Comparison of ENCODE assay signal across 2 cellular contexts in the genomic region with DNA sequence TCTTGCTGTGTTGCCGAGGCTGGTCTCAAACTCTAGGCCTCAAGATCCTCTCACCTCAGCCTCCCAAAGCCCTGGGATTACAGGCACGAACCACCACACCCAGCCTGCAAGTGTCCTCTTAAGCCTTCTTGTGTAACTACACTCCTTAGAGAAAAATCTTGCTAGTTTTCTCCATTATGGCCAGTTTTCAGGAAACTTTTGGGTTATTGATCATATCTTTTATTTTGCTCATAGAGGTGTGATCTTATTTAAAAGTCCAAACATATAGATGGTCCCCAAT.
TF ChIP-seq lines count a peak whose summit lies in the region.

No MANE protein-coding gene starts in this region.

TF ChIP-seq in SK-N-SH, 30 proteins besides CTCF, POLR2A, EP300 and RAD21 (continued from another document):
- TF ChIP-seq SMC3 (IDR thresholded peaks at IDR 0.05; ENCODE audit: low read depth, low read length) = no peak

TF ChIP-seq in SK-N-SH treated with all-trans-retinoic acid at 6 μM for 48 hours, 23 proteins besides CTCF, POLR2A, EP300 and RAD21 (continued from another document):
- TF ChIP-seq, protein P1, sequence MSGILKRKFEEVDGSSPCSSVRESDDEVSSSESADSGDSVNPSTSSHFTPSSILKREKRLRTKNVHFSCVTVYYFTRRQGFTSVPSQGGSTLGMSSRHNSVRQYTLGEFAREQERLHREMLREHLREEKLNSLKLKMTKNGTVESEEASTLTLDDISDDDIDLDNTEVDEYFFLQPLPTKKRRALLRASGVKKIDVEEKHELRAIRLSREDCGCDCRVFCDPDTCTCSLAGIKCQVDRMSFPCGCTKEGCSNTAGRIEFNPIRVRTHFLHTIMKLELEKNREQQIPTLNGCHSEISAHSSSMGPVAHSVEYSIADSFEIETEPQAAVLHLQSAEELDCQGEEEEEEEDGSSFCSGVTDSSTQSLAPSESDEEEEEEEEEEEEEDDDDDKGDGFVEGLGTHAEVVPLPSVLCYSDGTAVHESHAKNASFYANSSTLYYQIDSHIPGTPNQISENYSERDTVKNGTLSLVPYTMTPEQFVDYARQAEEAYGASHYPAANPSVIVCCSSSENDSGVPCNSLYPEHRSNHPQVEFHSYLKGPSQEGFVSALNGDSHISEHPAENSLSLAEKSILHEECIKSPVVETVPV (CRISPR knock-in tag; IDR thresholded peaks at IDR 0.05) = no peak
- TF ChIP-seq, protein P2, sequence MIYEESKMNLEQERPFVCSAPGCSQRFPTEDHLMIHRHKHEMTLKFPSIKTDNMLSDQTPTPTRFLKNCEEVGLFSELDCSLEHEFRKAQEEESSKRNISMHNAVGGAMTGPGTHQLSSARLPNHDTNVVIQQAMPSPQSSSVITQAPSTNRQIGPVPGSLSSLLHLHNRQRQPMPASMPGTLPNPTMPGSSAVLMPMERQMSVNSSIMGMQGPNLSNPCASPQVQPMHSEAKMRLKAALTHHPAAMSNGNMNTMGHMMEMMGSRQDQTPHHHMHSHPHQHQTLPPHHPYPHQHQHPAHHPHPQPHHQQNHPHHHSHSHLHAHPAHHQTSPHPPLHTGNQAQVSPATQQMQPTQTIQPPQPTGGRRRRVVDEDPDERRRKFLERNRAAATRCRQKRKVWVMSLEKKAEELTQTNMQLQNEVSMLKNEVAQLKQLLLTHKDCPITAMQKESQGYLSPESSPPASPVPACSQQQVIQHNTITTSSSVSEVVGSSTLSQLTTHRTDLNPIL (CRISPR knock-in tag; IDR thresholded peaks at IDR 0.05; ENCODE audit: low read depth) = no peak
- TF ChIP-seq ARNTL (CRISPR knock-in tag; IDR thresholded peaks at IDR 0.05; ENCODE audit: borderline replicate concordance, low read depth) = no peak
- TF ChIP-seq RARB (CRISPR knock-in tag; IDR thresholded peaks at IDR 0.05) = no peak
- TF ChIP-seq ZFP30 (CRISPR knock-in tag; IDR thresholded peaks at IDR 0.05) = no peak
- no peak for TF ChIP-seq GLIS3 (CRISPR knock-in tag; IDR thresholded peaks at IDR 0.05)
- no peak for TF ChIP-seq OSR1 (CRISPR knock-in tag; IDR thresholded peaks at IDR 0.05)
TF ChIP-seq in SK-N-SH treated with all-trans-retinoic acid at 6 μM for 48 hours: peak in this region for 0.
